Comparison of ENCODE assay signal across 27 cellular contexts in genomic region chr1:243943671-243944428, GRCh38.
DNase-seq lines count a peak whose midpoint lies in the region; ATAC-seq, FAIRE-seq and TF ChIP-seq lines count a peak whose summit lies in the region.
"Had no signal": no experiment of that assay in that cellular context is flagged by ENCODE, and none has a peak within 500 bp of the region (broad histone marks: within the 10 kb centered on the region; RNA-seq: fewer than 3 reads in every experiment).

No MANE protein-coding gene starts in this region.

- DNase-seq in DMS53 (lab: John Stamatoyannopoulos, UW) = peak; percentile 66
- DNase-seq in DMS53 treated with DMSO at 0.1 percent for 48 hours (lab: John Stamatoyannopoulos, UW; ENCODE audit: unreplicated experiment) = no peak
- DNase-seq in kidney = no peak
- DNase-seq in NAMALWA (ENCODE audit: low spot score) = no peak
- DNase-seq in G401 (ENCODE audit: low spot score) = no peak
- no peak for DNase-seq in left cardiac atrium
- no peak for DNase-seq in SJCRH30
- DNase-seq: activated CD4-positive, alpha-beta T cell treated with anti-CD3 and anti-CD28 coated beads, Interleukin-2, amount 50 U/mL, for 48 hours; activated CD4-positive, CD25-positive, alpha-beta regulatory T cell; activated CD8-positive, alpha-beta memory T cell treated with anti-CD3 and anti-CD28 coated beads, Interleukin-2, amount 50 U/mL, for 48 hours; activated naive CD4-positive, alpha-beta T cell treated with anti-CD3 and anti-CD28 coated beads, Interleukin-2, amount 50 U/mL, for 16 hours; CD4-positive, alpha-beta memory T cell; cortex of kidney; KBM-7; lower lobe of right lung; NCI-H2081; NCI-H2227 treated with DMSO at 0.1 percent for 48 hours; Peyer's patch; stimulated activated CD4-positive, alpha-beta T cell treated with anti-CD3 and anti-CD28 coated beads, Interleukin-4, amount 100 ng/mL, for 4 hours; substantia nigra had no signal

- peak overlapping the region; percentile 79 for H3K27ac ChIP-seq in cingulate gyrus (ENCODE audit: low read depth, low read length)
- H3K27ac ChIP-seq in kidney (ENCODE audit: low read depth in 2 of 2, low read length in 2 of 2) = peak overlapping the region; percentile 41 to 65
- no peak overlapping the region for H3K27ac ChIP-seq in SJCRH30
- H3K27ac ChIP-seq: 22Rv1, cardiac muscle cell, gastroesophageal sphincter, lower lobe of right lung, Peyer's patch had no signal

- TF ChIP-seq CTCF in kidney (IDR thresholded peaks at IDR 0.05; ENCODE audit: borderline replicate concordance, extremely low read depth, insufficient read depth) = no peak

- no peak for ATAC-seq in left cardiac atrium
- ATAC-seq: activated T-helper 17 cell treated with anti-CD3 and anti-CD28 coated beads, Interleukin-2, amount 50 U/mL, for 72 hours; gastroesophageal sphincter; lower lobe of right lung; stimulated activated memory B cell treated with anti-CD40 and anti-IgM and Interleukin-4, amounts not matched to agents 10 μg/mL and 1 μg/mL and 100 μg/mL, for 72 hours had no signal

- FAIRE-seq in kidney (lab: Jason Lieb, UNC) = no peak
- FAIRE-seq: H54 had no signal

- no peaks in the 10 kb centered on the region for H3K9me3 ChIP-seq in kidney (ENCODE audit: control insufficient read depth in 1 of 2, low read length in 2 of 2)
- no peaks in the 10 kb centered on the region for H3K9me3 ChIP-seq in SJCRH30 (replicated peaks)
- H3K9me3 ChIP-seq: gastroesophageal sphincter, lower lobe of right lung, Peyer's patch had no signal

- H3K4me1 ChIP-seq in kidney (ENCODE audit: control insufficient read depth in 1 of 2, insufficient read depth in 1 of 2, low read depth in 1 of 2, low read length in 2 of 2) = peaks cover 14% of the 10 kb centered on the region in 2 donors
- H3K4me1 ChIP-seq in SJCRH30 = peaks cover 5% of the 10 kb centered on the region; the same call in 1 of the 2 replicates
- H3K4me1 ChIP-seq: gastroesophageal sphincter, lower lobe of right lung, Peyer's patch had no signal

- H3K4me3 ChIP-seq in kidney (ENCODE audit: low read length in 2 of 2) (peak overlapping the region; percentile 39 to 55), SJCRH30 (no peak overlapping the region)
- H3K4me3 ChIP-seq: cardiac muscle cell, gastroesophageal sphincter, lower lobe of right lung, Peyer's patch had no signal

- H3K9ac ChIP-seq in kidney (ENCODE audit: low read length in 2 of 2) = no peak overlapping the region

- intact Hi-C loops in kidney (cut with DNase I) = no loop called here
- intact Hi-C loops in left cardiac atrium (cut with DNase I) = no loop called here

- in situ Hi-C loops in G401 (cut with HindIII; ENCODE audit: low sequenced_read_pairs) = no loop called here

- no peaks in the 10 kb centered on the region for H3K27me3 ChIP-seq in SJCRH30
- H3K27me3 ChIP-seq: Peyer's patch had no signal

- H3K36me3 ChIP-seq in kidney (ENCODE audit: control insufficient read depth in 1 of 2, insufficient read depth in 2 of 2, low read length in 2 of 2) = no peaks in the 10 kb centered on the region
- no peaks in the 10 kb centered on the region for H3K36me3 ChIP-seq in SJCRH30
- H3K36me3 ChIP-seq: cardiac muscle cell, gastroesophageal sphincter, lower lobe of right lung, Peyer's patch had no signal
